18 cellular contexts compared by ENCODE assay signal in genomic region chr3:65807225-65807624, GRCh38.
DNase-seq lines count a peak whose midpoint lies in the region; ATAC-seq and TF ChIP-seq lines count a peak whose summit lies in the region.
"Had no signal": no experiment of that assay in that cellular context is flagged by ENCODE, and none has a peak within 500 bp of the region (broad histone marks: within the 10 kb centered on the region; RNA-seq: fewer than 3 reads in every experiment).

No MANE protein-coding gene starts in this region.

- H3K27ac ChIP-seq in IMR-90 (ENCODE audit: insufficient read depth, low read length) (no peak overlapping the region), prostate gland (peak overlapping the region; percentile 54 to 71)
- H3K27ac ChIP-seq: BLaER1 had no signal

- H2AK9ac ChIP-seq in IMR-90 (replicated peaks; ENCODE audit: low read depth, low read length, poor library complexity), result no peak overlapping the region

- H3K27me3 Mint-ChIP-seq in T-helper 17 cell, result no peaks in the 10 kb centered on the region
- H3K27me3 Mint-ChIP-seq: CD4-positive, alpha-beta T cell; CD8-positive, alpha-beta memory T cell had no signal

- H4K5ac ChIP-seq in IMR-90 (ENCODE audit: low read depth, low read length), result no peak overlapping the region

- dilution Hi-C loops in IMR-90 (cut with HindIII; ENCODE audit: low sequenced_read_pairs, unreplicated experiment), result no loop called here

- DNase-seq in IMR-90 (peak; percentile 8), left colon (no peak), prostate gland (ENCODE audit: low spot score) (no peak), NCI-H524 treated with DMSO at 0.1 percent for 48 hours (lab: John Stamatoyannopoulos, UW) (no peak), pons (ENCODE audit: low spot score) (no peak), T-helper 17 cell (no peak), EL (no peak)
- DNase-seq: CD4-positive, alpha-beta T cell; CD8-positive, alpha-beta memory T cell; DMS 273 treated with DMSO at 0.1 percent for 48 hours; DMS79; GF-D8; GOT3; HFFc6 had no signal

- H3K79me1 ChIP-seq in IMR-90 (ENCODE audit: low read depth in 1 of 2, low read length in 2 of 2), result peaks cover 4 to 41% of the 10 kb centered on the region in 2 experiments

- no peak overlapping the region for H3K4me3 ChIP-seq in IMR-90 (ENCODE audit: insufficient read depth, low read depth, low read length)
- H3K4me3 ChIP-seq in prostate gland, result no peak overlapping the region
- H3K4me3 ChIP-seq: BLaER1, HAP-1 had no signal

- no peaks in the 10 kb centered on the region for H3K4me1 Mint-ChIP-seq in T-helper 17 cell
- H3K4me1 Mint-ChIP-seq: B cell; CD14-positive monocyte; CD8-positive, alpha-beta memory T cell had no signal

- no peak overlapping the region for H4K91ac ChIP-seq in IMR-90 (ENCODE audit: insufficient read depth, low read depth, low read length)

- H3K9me1 ChIP-seq in IMR-90 (ENCODE audit: insufficient read depth, low read length), result peaks cover 5% of the 10 kb centered on the region; the same call in 1 of the 2 replicates

- POLR2A ChIA-PET in IMR-90 (lab: Charles Lee; ENCODE audit: unreplicated experiment), result no interaction called here

- H4K8ac ChIP-seq in IMR-90 (ENCODE audit: low read depth in 2 of 2, low read length in 2 of 2), result no peak overlapping the region

- H3K27ac Mint-ChIP-seq in T-helper 17 cell, result no peak overlapping the region
- H3K27ac Mint-ChIP-seq: B cell; CD14-positive monocyte; CD4-positive, alpha-beta T cell; CD8-positive, alpha-beta memory T cell; HFFc6 had no signal

- H3K36me3 ChIP-seq in IMR-90 (ENCODE audit: control insufficient read depth, insufficient read depth, low read length) (no peaks in the 10 kb centered on the region), prostate gland (no peaks in the 10 kb centered on the region)
- H3K36me3 ChIP-seq: BLaER1, HAP-1 had no signal

- no peak overlapping the region for H2BK120ac ChIP-seq in IMR-90 (ENCODE audit: low read depth, low read length)

- H3K36me3 Mint-ChIP-seq in T-helper 17 cell (ENCODE audit: low read depth), result no peaks in the 10 kb centered on the region
- H3K36me3 Mint-ChIP-seq: CD14-positive monocyte; CD8-positive, alpha-beta memory T cell had no signal

- H2BK5ac ChIP-seq in IMR-90 (ENCODE audit: low read depth, low read length, poor library complexity, severe bottlenecking), result no peak overlapping the region

- TF ChIP-seq CTCF in IMR-90 (conservative IDR thresholded peaks at IDR 0.05; ENCODE audit: low read depth, low read length) (no peak), prostate gland (IDR thresholded peaks at IDR 0.05) (no peak)

- no peak overlapping the region for H2BK15ac ChIP-seq in IMR-90 (ENCODE audit: low read depth, low read length)

- H4K20me1 ChIP-seq in IMR-90 (ENCODE audit: insufficient read depth, low read length), result no peaks in the 10 kb centered on the region
- H4K20me1 ChIP-seq: BLaER1 had no signal

- H3K18ac ChIP-seq in IMR-90 (ENCODE audit: low read depth, low read length), result no peak overlapping the region

- no peak overlapping the region for H3K9ac ChIP-seq in IMR-90 (ENCODE audit: low read depth, low read length)
- H3K9ac ChIP-seq: BLaER1 had no signal

- no peak overlapping the region for H3K4me3 Mint-ChIP-seq in T-helper 17 cell
- H3K4me3 Mint-ChIP-seq: B cell; CD14-positive monocyte; CD4-positive, alpha-beta T cell; CD8-positive, alpha-beta memory T cell; HFFc6 had no signal

- in situ Hi-C loops in IMR-90 (cut with MboI; ENCODE audit: low sequenced_read_pairs), result no loop called here

- H3K4me2 ChIP-seq in IMR-90 (ENCODE audit: low read depth, low read length), result no peak overlapping the region
- H3K4me2 ChIP-seq: BLaER1 had no signal

- TF ChIP-seq POLR2A in IMR-90 (IDR thresholded peaks at IDR 0.05; ENCODE audit: low read depth, low read length) (no peak), prostate gland (IDR thresholded peaks at IDR 0.05) (no peak)

- H3K4ac ChIP-seq in IMR-90 (ENCODE audit: low read depth, low read length), result no peak overlapping the region

- H3K9me3 ChIP-seq in IMR-90 (ENCODE audit: control insufficient read depth, insufficient read depth, low read length), result no peaks in the 10 kb centered on the region
- H3K9me3 ChIP-seq in prostate gland, result no peaks in the 10 kb centered on the region
- no peaks in the 10 kb centered on the region for H3K9me3 ChIP-seq in T-helper 17 cell (ENCODE audit: control insufficient read depth, low read length, poor library complexity, severe bottlenecking)
- H3K9me3 ChIP-seq: HAP-1 had no signal

- no peaks in the 10 kb centered on the region for H3K4me1 ChIP-seq in IMR-90 (ENCODE audit: control insufficient read depth, insufficient read depth, low read length)
- H3K4me1 ChIP-seq in prostate gland (replicated peaks), result peaks cover 4% of the 10 kb centered on the region
- H3K4me1 ChIP-seq: BLaER1, HAP-1 had no signal

- no peak overlapping the region for H3K23ac ChIP-seq in IMR-90 (ENCODE audit: low read depth, low read length)

- H2AFZ ChIP-seq in IMR-90 (replicated peaks; ENCODE audit: low read length, poor library complexity), result no peak overlapping the region

- 73% methylated on average over 2 of the region's 5 CpGs; no CpG with 5 or more reads in 1 of the 2 experiments for WGBS in IMR-90 (ENCODE audit: extremely low coverage in 2 of 2, insufficient read length in 1 of 2), 2 experiments
- 87% methylated on average over 5 of the region's 5 CpGs for WGBS in prostate gland

- no peak for TF ChIP-seq RAD21 in IMR-90 (IDR thresholded peaks at IDR 0.05; ENCODE audit: low read length)

- no peaks in the 10 kb centered on the region for H3K27me3 ChIP-seq in IMR-90 (ENCODE audit: control insufficient read depth, insufficient read depth, low read length)
- no peaks in the 10 kb centered on the region for H3K27me3 ChIP-seq in prostate gland (replicated peaks; ENCODE audit: insufficient read depth)
- H3K27me3 ChIP-seq: BLaER1 had no signal

- H2BK20ac ChIP-seq in IMR-90 (ENCODE audit: low read depth, low read length), result no peak overlapping the region

- H3K14ac ChIP-seq in IMR-90 (replicated peaks; ENCODE audit: low read depth, low read length), result no peak overlapping the region

- intact Hi-C loops in IMR-90 (cut with micrococcal nuclease), result no loop called here
- intact Hi-C loops in left colon (cut with DNase I, micrococcal nuclease), result no loop called here
- intact Hi-C loops in prostate gland (cut with DNase I), result no loop called here

- no peak overlapping the region for H2AK5ac ChIP-seq in IMR-90 (ENCODE audit: low read depth, low read length)

- no peak overlapping the region for H3K56ac ChIP-seq in IMR-90 (ENCODE audit: extremely low read depth, insufficient read depth, low read length)

- CTCF ChIA-PET in IMR-90 (lab: Yijun Ruan, JAX), result no interaction called here

- no TSS peak for BruUV-seq in IMR-90 (replicated peaks; lab: Mats Ljungman, UMichigan)

- ATAC-seq in IMR-90 (ENCODE audit: low read depth), result no peak
- ATAC-seq in left colon, result peak; percentile 69
- no peak for ATAC-seq in T-helper 17 cell

TF ChIP-seq in IMR-90, 13 proteins besides CTCF, POLR2A, EP300 and RAD21:
- no peak for TF ChIP-seq NFE2L2 (IDR thresholded peaks at IDR 0.05; ENCODE audit: low read depth, low read length)
- no peak for TF ChIP-seq CHD1 (IDR thresholded peaks at IDR 0.05; ENCODE audit: low read depth, low read length)
- no peak for TF ChIP-seq BHLHE40 (IDR thresholded peaks at IDR 0.05; ENCODE audit: low read depth, low read length)
- no peak for TF ChIP-seq ELK1 (IDR thresholded peaks at IDR 0.05; ENCODE audit: borderline replicate concordance, low read depth, low read length)
- TF ChIP-seq CEBPB (IDR thresholded peaks at IDR 0.05; ENCODE audit: low read depth, low read length), result no peak
